Comparison of ENCODE assay signal across 1 cellular context in the genomic region with DNA sequence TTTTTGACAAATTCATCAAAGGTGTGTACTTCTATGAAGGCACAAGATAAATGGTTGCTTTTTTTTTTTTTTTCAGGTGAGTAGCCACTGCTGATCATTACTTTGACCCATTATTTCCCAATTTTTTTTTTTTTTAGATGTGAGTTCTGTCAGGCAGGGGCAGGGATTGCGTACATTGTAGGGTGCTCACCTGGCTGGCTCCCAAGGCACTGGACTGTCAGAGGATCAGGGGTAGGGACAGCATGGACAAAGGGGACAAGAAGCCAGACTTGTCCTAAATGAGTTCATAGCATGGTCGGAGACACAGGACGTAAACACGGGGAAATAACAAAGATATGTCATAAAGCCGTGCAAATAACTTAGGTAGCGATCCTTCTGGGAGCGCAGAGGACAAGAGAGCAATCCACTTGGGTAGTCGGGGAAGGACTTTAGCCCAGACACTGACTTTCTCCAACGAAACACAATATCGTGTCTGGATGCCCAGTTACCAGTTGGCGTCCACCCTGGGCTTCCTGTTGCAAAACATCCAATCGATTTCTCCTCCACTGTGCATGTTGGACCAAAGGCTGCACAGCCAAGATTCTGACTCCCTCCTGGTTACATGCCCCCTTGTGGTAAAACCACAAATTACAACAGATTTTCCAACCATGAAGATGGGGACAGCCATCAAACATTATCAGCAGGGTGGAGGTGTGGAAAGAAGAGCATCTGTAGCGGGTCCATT.
TF ChIP-seq lines count a peak whose summit lies in the region.

No MANE protein-coding gene starts in this region.

TF ChIP-seq in GM23338, 12 proteins besides CTCF, POLR2A, EP300 and RAD21 (continued from another document):
- TF ChIP-seq, protein P1, sequence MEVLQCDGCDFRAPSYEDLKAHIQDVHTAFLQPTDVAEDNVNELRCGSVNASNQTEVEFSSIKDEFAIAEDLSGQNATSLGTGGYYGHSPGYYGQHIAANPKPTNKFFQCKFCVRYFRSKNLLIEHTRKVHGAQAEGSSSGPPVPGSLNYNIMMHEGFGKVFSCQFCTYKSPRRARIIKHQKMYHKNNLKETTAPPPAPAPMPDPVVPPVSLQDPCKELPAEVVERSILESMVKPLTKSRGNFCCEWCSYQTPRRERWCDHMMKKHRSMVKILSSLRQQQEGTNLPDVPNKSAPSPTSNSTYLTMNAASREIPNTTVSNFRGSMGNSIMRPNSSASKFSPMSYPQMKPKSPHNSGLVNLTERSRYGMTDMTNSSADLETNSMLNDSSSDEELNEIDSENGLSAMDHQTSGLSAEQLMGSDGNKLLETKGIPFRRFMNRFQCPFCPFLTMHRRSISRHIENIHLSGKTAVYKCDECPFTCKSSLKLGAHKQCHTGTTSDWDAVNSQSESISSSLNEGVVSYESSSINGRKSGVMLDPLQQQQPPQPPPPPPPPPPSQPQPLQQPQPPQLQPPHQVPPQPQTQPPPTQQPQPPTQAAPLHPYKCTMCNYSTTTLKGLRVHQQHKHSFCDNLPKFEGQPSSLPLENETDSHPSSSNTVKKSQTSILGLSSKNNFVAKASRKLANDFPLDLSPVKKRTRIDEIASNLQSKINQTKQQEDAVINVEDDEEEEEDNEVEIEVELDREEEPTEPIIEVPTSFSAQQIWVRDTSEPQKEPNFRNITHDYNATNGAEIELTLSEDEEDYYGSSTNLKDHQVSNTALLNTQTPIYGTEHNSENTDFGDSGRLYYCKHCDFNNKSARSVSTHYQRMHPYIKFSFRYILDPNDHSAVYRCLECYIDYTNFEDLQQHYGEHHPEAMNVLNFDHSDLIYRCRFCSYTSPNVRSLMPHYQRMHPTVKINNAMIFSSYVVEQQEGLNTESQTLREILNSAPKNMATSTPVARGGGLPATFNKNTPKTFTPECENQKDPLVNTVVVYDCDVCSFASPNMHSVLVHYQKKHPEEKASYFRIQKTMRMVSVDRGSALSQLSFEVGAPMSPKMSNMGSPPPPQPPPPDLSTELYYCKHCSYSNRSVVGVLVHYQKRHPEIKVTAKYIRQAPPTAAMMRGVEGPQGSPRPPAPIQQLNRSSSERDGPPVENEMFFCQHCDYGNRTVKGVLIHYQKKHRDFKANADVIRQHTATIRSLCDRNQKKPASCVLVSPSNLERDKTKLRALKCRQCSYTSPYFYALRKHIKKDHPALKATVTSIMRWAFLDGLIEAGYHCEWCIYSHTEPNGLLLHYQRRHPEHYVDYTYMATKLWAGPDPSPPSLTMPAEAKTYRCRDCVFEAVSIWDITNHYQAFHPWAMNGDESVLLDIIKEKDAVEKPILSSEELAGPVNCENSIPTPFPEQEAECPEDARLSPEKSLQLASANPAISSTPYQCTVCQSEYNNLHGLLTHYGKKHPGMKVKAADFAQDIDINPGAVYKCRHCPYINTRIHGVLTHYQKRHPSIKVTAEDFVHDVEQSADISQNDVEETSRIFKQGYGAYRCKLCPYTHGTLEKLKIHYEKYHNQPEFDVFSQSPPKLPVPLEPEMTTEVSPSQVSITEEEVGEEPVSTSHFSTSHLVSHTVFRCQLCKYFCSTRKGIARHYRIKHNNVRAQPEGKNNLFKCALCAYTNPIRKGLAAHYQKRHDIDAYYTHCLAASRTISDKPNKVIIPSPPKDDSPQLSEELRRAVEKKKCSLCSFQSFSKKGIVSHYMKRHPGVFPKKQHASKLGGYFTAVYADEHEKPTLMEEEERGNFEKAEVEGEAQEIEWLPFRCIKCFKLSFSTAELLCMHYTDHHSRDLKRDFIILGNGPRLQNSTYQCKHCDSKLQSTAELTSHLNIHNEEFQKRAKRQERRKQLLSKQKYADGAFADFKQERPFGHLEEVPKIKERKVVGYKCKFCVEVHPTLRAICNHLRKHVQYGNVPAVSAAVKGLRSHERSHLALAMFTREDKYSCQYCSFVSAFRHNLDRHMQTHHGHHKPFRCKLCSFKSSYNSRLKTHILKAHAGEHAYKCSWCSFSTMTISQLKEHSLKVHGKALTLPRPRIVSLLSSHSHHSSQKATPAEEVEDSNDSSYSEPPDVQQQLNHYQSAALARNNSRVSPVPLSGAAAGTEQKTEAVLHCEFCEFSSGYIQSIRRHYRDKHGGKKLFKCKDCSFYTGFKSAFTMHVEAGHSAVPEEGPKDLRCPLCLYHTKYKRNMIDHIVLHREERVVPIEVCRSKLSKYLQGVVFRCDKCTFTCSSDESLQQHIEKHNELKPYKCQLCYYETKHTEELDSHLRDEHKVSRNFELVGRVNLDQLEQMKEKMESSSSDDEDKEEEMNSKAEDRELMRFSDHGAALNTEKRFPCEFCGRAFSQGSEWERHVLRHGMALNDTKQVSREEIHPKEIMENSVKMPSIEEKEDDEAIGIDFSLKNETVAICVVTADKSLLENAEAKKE (CRISPR knock-in tag; IDR thresholded peaks at IDR 0.05), result no peak
- no peak for TF ChIP-seq NANOG (IDR thresholded peaks at IDR 0.05; ENCODE audit: borderline replicate concordance)
- no peak for TF ChIP-seq EZH2phosphoT487 (IDR thresholded peaks at IDR 0.05; ENCODE audit: unreplicated experiment)
- no peak for TF ChIP-seq STAT1 (IDR thresholded peaks at IDR 0.05; ENCODE audit: unreplicated experiment)
- no peak for TF ChIP-seq POLR2AphosphoS5 (IDR thresholded peaks at IDR 0.05; ENCODE audit: low read depth)
- TF ChIP-seq CREB1 (CRISPR knock-in tag; IDR thresholded peaks at IDR 0.05; ENCODE audit: low read depth), result no peak
